1 cellular context compared by ENCODE assay signal in the genomic region with DNA sequence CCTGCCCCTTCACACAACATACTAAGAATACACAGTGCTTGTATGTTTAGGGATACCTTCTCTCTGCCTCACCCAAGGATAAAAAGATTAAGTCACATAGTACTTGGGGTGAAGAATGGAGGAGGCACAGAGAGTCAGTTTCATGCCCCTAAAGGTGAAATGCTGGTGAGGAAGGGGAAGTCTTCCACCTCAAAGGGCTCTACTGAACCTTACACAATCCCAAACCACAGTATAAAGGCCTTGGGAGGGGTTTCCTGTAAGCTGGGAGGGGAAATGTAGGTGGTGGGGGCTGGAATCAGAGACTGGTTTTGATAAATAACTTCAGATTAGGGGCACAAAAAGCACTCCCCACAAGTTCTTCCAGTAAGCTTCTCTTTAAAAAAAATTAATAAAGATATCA.
TF ChIP-seq lines count a peak whose summit lies in the region.

No MANE protein-coding gene starts in this region.

TF ChIP-seq in SK-N-SH treated with all-trans-retinoic acid at 6 μM for 48 hours, 23 proteins besides CTCF, POLR2A, EP300 and RAD21 (continued from another document):
- no peak for TF ChIP-seq ZNF8 (CRISPR knock-in tag; IDR thresholded peaks at IDR 0.05)
- no peak for TF ChIP-seq ARNTL (CRISPR knock-in tag; IDR thresholded peaks at IDR 0.05; ENCODE audit: borderline replicate concordance, low read depth)
- TF ChIP-seq TOX (CRISPR knock-in tag; IDR thresholded peaks at IDR 0.05; ENCODE audit: borderline replicate concordance), result no peak
